In genomic region chr13:20431687-20432384, GRCh38 we compare ENCODE assay signal across 9 cellular contexts.
"Had no signal": no experiment of that assay in that cellular context is flagged by ENCODE, and none has a peak within 500 bp of the region (broad histone marks: within the 10 kb centered on the region; RNA-seq: fewer than 3 reads in every experiment).

No MANE protein-coding gene starts in this region.

- H3K36me3 Mint-ChIP-seq: natural killer cell treated with Interleukin-12 subunit alpha and Interleukin-12 subunit beta and Interleukin-15 and Interleukin-18, amount 100 ng/mL, for 72 hours had no signal

- H3K4me3 Mint-ChIP-seq: dendritic cell treated with granulocyte-macrophage colony-stimulating factor and Interleukin-4, amounts not matched to agents 40 ng/mL and 50 ng/mL, for 4 days; effector memory CD8-positive, alpha-beta T cell; natural killer cell treated with Interleukin-12 subunit alpha and Interleukin-12 subunit beta and Interleukin-15 and Interleukin-18, amount 100 ng/mL, for 72 hours; stimulated activated naive CD8-positive, alpha-beta T cell treated with anti-CD3 and anti-CD28 coated beads, Interleukin-15, Interleukin-2, amounts not matched to agents 100 ng/mL and 50 ng/mL, for 24 hours; T-helper 2 cell treated with Interferon-gamma antibody and Interleukin-4, amounts not matched to agents 5 μg/mL and 100 μg/mL, for 36 hours had no signal

- ATAC-seq: activated CD4-positive, CD25-positive, alpha-beta regulatory T cell treated with anti-CD3 and anti-CD28 coated beads, Interleukin-2, amount 50 U/mL, for 24 hours; effector memory CD8-positive, alpha-beta T cell; natural killer cell treated with Interleukin-12 subunit alpha and Interleukin-12 subunit beta and Interleukin-15 and Interleukin-18, amount 100 ng/mL, for 72 hours had no signal

- DNase-seq: activated naive CD4-positive, alpha-beta T cell treated with anti-CD3 and anti-CD28 coated beads, Interleukin-2, amount 50 U/mL, for 16 hours; effector memory CD8-positive, alpha-beta T cell; erythroblast; stimulated activated CD4-positive, alpha-beta T cell treated with anti-CD3 and anti-CD28 coated beads, Interleukin-2, amount 100 ng/mL, for 48 hours had no signal

- H3K9me3 Mint-ChIP-seq: effector memory CD8-positive, alpha-beta T cell; natural killer cell treated with Interleukin-12 subunit alpha and Interleukin-12 subunit beta and Interleukin-15 and Interleukin-18, amount 100 ng/mL, for 72 hours; T-helper 2 cell treated with Interferon-gamma antibody and Interleukin-4, amounts not matched to agents 5 μg/mL and 100 μg/mL, for 36 hours had no signal

- H3K27me3 Mint-ChIP-seq: dendritic cell treated with granulocyte-macrophage colony-stimulating factor and Interleukin-4, amounts not matched to agents 40 ng/mL and 50 ng/mL, for 4 days; effector memory CD8-positive, alpha-beta T cell; natural killer cell treated with Interleukin-12 subunit alpha and Interleukin-12 subunit beta and Interleukin-15 and Interleukin-18, amount 100 ng/mL, for 72 hours; stimulated activated naive CD8-positive, alpha-beta T cell treated with anti-CD3 and anti-CD28 coated beads, Interleukin-15, Interleukin-2, amounts not matched to agents 100 ng/mL and 50 ng/mL, for 24 hours had no signal

- H3K27ac Mint-ChIP-seq: dendritic cell treated with granulocyte-macrophage colony-stimulating factor and Interleukin-4, amounts not matched to agents 40 ng/mL and 50 ng/mL, for 4 days; effector memory CD8-positive, alpha-beta T cell; natural killer cell treated with Interleukin-12 subunit alpha and Interleukin-12 subunit beta and Interleukin-15 and Interleukin-18, amount 100 ng/mL, for 72 hours; stimulated activated naive CD8-positive, alpha-beta T cell treated with anti-CD3 and anti-CD28 coated beads, Interleukin-15, Interleukin-2, amounts not matched to agents 100 ng/mL and 50 ng/mL, for 24 hours; T-helper 2 cell treated with Interferon-gamma antibody and Interleukin-4, amounts not matched to agents 5 μg/mL and 100 μg/mL, for 36 hours had no signal
